ENCODE assay signal across 10 cellular contexts in genomic region chr5:58922392-58923171, GRCh38.
DNase-seq lines count a peak whose midpoint lies in the region; ATAC-seq and TF ChIP-seq lines count a peak whose summit lies in the region.
"Had no signal": no experiment of that assay in that cellular context is flagged by ENCODE, and none has a peak within 500 bp of the region (broad histone marks: within the 10 kb centered on the region; RNA-seq: fewer than 3 reads in every experiment).

No MANE protein-coding gene starts in this region.

- H3K27ac ChIP-seq in PC-3 (ENCODE audit: low read length): peak overlapping the region; percentile 39; the same call in 1 of the 2 replicates
- H3K27ac ChIP-seq in suprapubic skin: peak overlapping the region; percentile 71
- no peak overlapping the region for H3K27ac ChIP-seq in smooth muscle cell (ENCODE audit: low read depth)

- H3K27me3 Mint-ChIP-seq in activated CD4-positive, alpha-beta T cell treated with anti-CD3 and anti-CD28 coated beads for 36 hours: no peaks in the 10 kb centered on the region

- H3K9ac ChIP-seq in PC-3 (ENCODE audit: low read length) (no peak overlapping the region), smooth muscle cell (ENCODE audit: low read depth) (no peak overlapping the region)

- H2AFZ ChIP-seq in PC-3 (ENCODE audit: low read length) (peak overlapping the region; percentile 77), smooth muscle cell (ENCODE audit: low read depth) (no peak overlapping the region)

- peak; percentile 58 for DNase-seq in PC-3
- peak; percentile 63 for DNase-seq in fibroblast of gingiva (ENCODE audit: low read depth)
- peak; percentile 8 for DNase-seq in middle frontal gyrus (ENCODE audit: extremely low spot score, low spot score)
- peak; percentile 82 to 84 for DNase-seq in suprapubic skin (ENCODE audit: low spot score in 2 of 2)
- no peak for DNase-seq in smooth muscle cell (lab: John Stamatoyannopoulos, UW; ENCODE audit: unreplicated experiment)
- no peak for DNase-seq in activated CD4-positive, alpha-beta T cell treated with anti-CD3 and anti-CD28 coated beads for 36 hours
- no peak for DNase-seq in NOMO-1 (lab: John Stamatoyannopoulos, UW; ENCODE audit: unreplicated experiment in 2 of 2)
- DNase-seq: NCI-H524 treated with DMSO at 0.1 percent for 48 hours had no signal

- H3F3A ChIP-seq in PC-3 (ENCODE audit: low read length, unreplicated experiment): no peaks in the 10 kb centered on the region
- no peaks in the 10 kb centered on the region for H3F3A ChIP-seq in smooth muscle cell (ENCODE audit: low read depth)

- H3K4me2 ChIP-seq in PC-3 (ENCODE audit: low read length) (peak overlapping the region; percentile 67), smooth muscle cell (no peak overlapping the region)

- no peak overlapping the region for H3K4me3 Mint-ChIP-seq in activated CD4-positive, alpha-beta T cell treated with anti-CD3 and anti-CD28 coated beads for 36 hours

- no peaks in the 10 kb centered on the region for H3K36me3 ChIP-seq in PC-3 (ENCODE audit: low read depth, low read length)
- no peaks in the 10 kb centered on the region for H3K36me3 ChIP-seq in suprapubic skin
- no peaks in the 10 kb centered on the region for H3K36me3 ChIP-seq in smooth muscle cell (ENCODE audit: low read depth)

- intact Hi-C loops in PC-3 (cut with micrococcal nuclease): no loop called here
- intact Hi-C loops in activated CD4-positive, alpha-beta T cell treated with anti-CD3 and anti-CD28 coated beads for 36 hours (cut with DNase I, micrococcal nuclease): no loop called here

- ATAC-seq in PC-3 (peak; percentile 92), GM19351 (IDR thresholded peaks at IDR 0.05; ENCODE audit: unreplicated experiment) (no peak)
- ATAC-seq in activated CD4-positive, alpha-beta T cell treated with anti-CD3 and anti-CD28 coated beads for 36 hours: no peak
- ATAC-seq: HepG2 had no signal

- H3K9me3 ChIP-seq in PC-3 (ENCODE audit: low read length) (no peaks in the 10 kb centered on the region), suprapubic skin (no peaks in the 10 kb centered on the region), smooth muscle cell (replicated peaks; ENCODE audit: low read depth) (no peaks in the 10 kb centered on the region)

- no peaks in the 10 kb centered on the region for H3K36me3 Mint-ChIP-seq in activated CD4-positive, alpha-beta T cell treated with anti-CD3 and anti-CD28 coated beads for 36 hours (ENCODE audit: low read depth)

- H3K4me1 ChIP-seq in PC-3 (ENCODE audit: insufficient read depth, low read length): peaks cover 7% of the 10 kb centered on the region; the same call in 1 of the 2 replicates
- H3K4me1 ChIP-seq in suprapubic skin: peaks cover 37% of the 10 kb centered on the region
- peaks cover 8% of the 10 kb centered on the region for H3K4me1 ChIP-seq in smooth muscle cell (ENCODE audit: low read depth)

- 31% methylated on average over 12 of the region's 15 CpGs for WGBS in suprapubic skin
- WGBS in smooth muscle cell (ENCODE audit: low lambda C conversion rate): 94% methylated on average over 15 of the region's 15 CpGs

- no peak for TF ChIP-seq EP300 in suprapubic skin (IDR thresholded peaks at IDR 0.05)

- H3K9me2 ChIP-seq in PC-3 (replicated peaks; ENCODE audit: low read length): no peaks in the 10 kb centered on the region

- H3K4me1 Mint-ChIP-seq in activated CD4-positive, alpha-beta T cell treated with anti-CD3 and anti-CD28 coated beads for 36 hours: peaks cover 42% of the 10 kb centered on the region

- H3K4me3 ChIP-seq in PC-3 (ENCODE audit: low read length) (peak overlapping the region; percentile 27; the same call in 1 of the 2 replicates), suprapubic skin (no peak overlapping the region), smooth muscle cell (no peak overlapping the region)

- H3K27ac Mint-ChIP-seq in activated CD4-positive, alpha-beta T cell treated with anti-CD3 and anti-CD28 coated beads for 36 hours: no peak overlapping the region

- no TSS peak for BruUV-seq in PC-3 (replicated peaks; lab: Mats Ljungman, UMichigan)

- H3K79me2 ChIP-seq in PC-3 (ENCODE audit: low read length) (no peaks in the 10 kb centered on the region), smooth muscle cell (ENCODE audit: low read depth) (no peaks in the 10 kb centered on the region)

- H4K20me1 ChIP-seq in PC-3 (ENCODE audit: low read length) (no peaks in the 10 kb centered on the region), smooth muscle cell (ENCODE audit: low read depth) (no peaks in the 10 kb centered on the region)

- POLR2A ChIA-PET in PC-3 (lab: Charles Lee; ENCODE audit: unreplicated experiment): no interaction called here
- POLR2A ChIA-PET in activated CD4-positive, alpha-beta T cell treated with anti-CD3 and anti-CD28 coated beads for 36 hours (lab: Charles Lee): no interaction called here

- CTCF ChIA-PET in PC-3 (lab: Charles Lee): no interaction called here
- CTCF ChIA-PET in activated CD4-positive, alpha-beta T cell treated with anti-CD3 and anti-CD28 coated beads for 36 hours (lab: Charles Lee): no interaction called here

- H3K9me3 Mint-ChIP-seq in activated CD4-positive, alpha-beta T cell treated with anti-CD3 and anti-CD28 coated beads for 36 hours (ENCODE audit: low read depth): no peaks in the 10 kb centered on the region

- no peak for TF ChIP-seq CTCF in PC-3 (conservative IDR thresholded peaks at IDR 0.05; ENCODE audit: low read depth, low read length)
- no peak for TF ChIP-seq CTCF in suprapubic skin (IDR thresholded peaks at IDR 0.05)
- no peak for TF ChIP-seq CTCF in smooth muscle cell (IDR thresholded peaks at IDR 0.05; ENCODE audit: borderline replicate concordance, insufficient read depth, poor library complexity, severe bottlenecking)

- H3K27me3 ChIP-seq in PC-3 (ENCODE audit: low read length): no peaks in the 10 kb centered on the region
- H3K27me3 ChIP-seq in suprapubic skin: no peaks in the 10 kb centered on the region
- no peaks in the 10 kb centered on the region for H3K27me3 ChIP-seq in smooth muscle cell (ENCODE audit: low read depth)

- no peak for TF ChIP-seq POLR2A in suprapubic skin (IDR thresholded peaks at IDR 0.05)

Comparison
In these comparisons a context has a peak if more than half of its experiments do, and no peak if none do; other contexts are left out.
1. DNase-seq: peak in PC-3 (single experiment), fibroblast of gingiva (single experiment), middle frontal gyrus (single experiment) and suprapubic skin (2 of 2); none in smooth muscle cell (single experiment), activated CD4-positive, alpha-beta T cell treated with anti-CD3 and anti-CD28 coated beads for 36 hours (single experiment) and NOMO-1 (0 of 2).